In genomic region chr6:159540152-159540551, GRCh38 we compare ENCODE assay signal across 12 cellular contexts.
DNase-seq lines count a peak whose midpoint lies in the region; ATAC-seq and TF ChIP-seq lines count a peak whose summit lies in the region.
"Had no signal": no experiment of that assay in that cellular context is flagged by ENCODE, and none has a peak within 500 bp of the region (broad histone marks: within the 10 kb centered on the region; RNA-seq: fewer than 3 reads in every experiment).

No MANE protein-coding gene starts in this region.

- H3K36me3 ChIP-seq in upper lobe of left lung: no peaks in the 10 kb centered on the region

- 43 to 44% methylated on average over 12 of the region's 12 CpGs for WGBS in upper lobe of left lung, 2 donors

- intact Hi-C loops in activated CD4-positive, alpha-beta T cell treated with anti-CD3 and anti-CD28 coated beads for 36 hours (cut with DNase I, micrococcal nuclease): no loop called here

- H3K27ac ChIP-seq in upper lobe of left lung: no peak overlapping the region

- no peak overlapping the region for H3K27ac Mint-ChIP-seq in activated CD4-positive, alpha-beta T cell treated with anti-CD3 and anti-CD28 coated beads for 36 hours

- H3K4me3 Mint-ChIP-seq in activated CD4-positive, alpha-beta T cell treated with anti-CD3 and anti-CD28 coated beads for 36 hours: no peak overlapping the region

- TF ChIP-seq CTCF in retinal pigment epithelial cell (conservative IDR thresholded peaks at IDR 0.05; ENCODE audit: low read depth, low read length): peak; percentile 26
- TF ChIP-seq CTCF in upper lobe of left lung (IDR thresholded peaks at IDR 0.05): no peak

- H3K27me3 ChIP-seq in upper lobe of left lung: no peaks in the 10 kb centered on the region

- H3K36me3 Mint-ChIP-seq in activated CD4-positive, alpha-beta T cell treated with anti-CD3 and anti-CD28 coated beads for 36 hours (ENCODE audit: low read depth): no peaks in the 10 kb centered on the region

- ATAC-seq in activated CD4-positive, alpha-beta T cell treated with anti-CD3 and anti-CD28 coated beads for 36 hours: no peak
- no peak for ATAC-seq in upper lobe of left lung (ENCODE audit: low FRiP score in 2 of 2)

- peaks cover 6% of the 10 kb centered on the region for H3K27me3 Mint-ChIP-seq in activated CD4-positive, alpha-beta T cell treated with anti-CD3 and anti-CD28 coated beads for 36 hours

- no peaks in the 10 kb centered on the region for H3K4me1 ChIP-seq in upper lobe of left lung

- H3K4me3 ChIP-seq in retinal pigment epithelial cell (ENCODE audit: low read length) (no peak overlapping the region), upper lobe of left lung (no peak overlapping the region)

- no peaks in the 10 kb centered on the region for H3K9me3 Mint-ChIP-seq in activated CD4-positive, alpha-beta T cell treated with anti-CD3 and anti-CD28 coated beads for 36 hours (ENCODE audit: low read depth)

- TF ChIP-seq EP300 in upper lobe of left lung (IDR thresholded peaks at IDR 0.05): no peak

- H3K9me3 ChIP-seq in upper lobe of left lung: no peaks in the 10 kb centered on the region

- no peak for TF ChIP-seq POLR2A in upper lobe of left lung (IDR thresholded peaks at IDR 0.05)

- H3K4me1 Mint-ChIP-seq in activated CD4-positive, alpha-beta T cell treated with anti-CD3 and anti-CD28 coated beads for 36 hours: no peaks in the 10 kb centered on the region

- CTCF ChIA-PET in activated CD4-positive, alpha-beta T cell treated with anti-CD3 and anti-CD28 coated beads for 36 hours (lab: Charles Lee): interaction anchor here (0.6 to 1.1 kb wide), 5 partner anchors 15 to 622 kb away, joined by 3 to 5 read pairs (median 3); no protein-coding TSS in a partner anchor

- POLR2A ChIA-PET in activated CD4-positive, alpha-beta T cell treated with anti-CD3 and anti-CD28 coated beads for 36 hours (lab: Charles Lee): no interaction called here

- peak; percentile 8 for DNase-seq in activated CD4-positive, alpha-beta T cell treated with anti-CD3 and anti-CD28 coated beads for 36 hours
- DNase-seq in activated CD4-positive, alpha-beta T cell treated with anti-CD3 and anti-CD28 coated beads for 4 hours: no peak
- peak; percentile 7 for DNase-seq in NAMALWA (ENCODE audit: low spot score)
- DNase-seq in ecto neural progenitor cell (ENCODE audit: low spot score): peak; percentile 62
- no peak for DNase-seq in retinal pigment epithelial cell (ENCODE audit: low read depth)
- DNase-seq in NCI-H1694 (lab: John Stamatoyannopoulos, UW): no peak
- DNase-seq in GF-D8 (lab: John Stamatoyannopoulos, UW): no peak
- no peak for DNase-seq in upper lobe of left lung
- DNase-seq: effector memory CD4-positive, alpha-beta T cell; hypothalamus; NCI-H2171 treated with DMSO at 0.1 percent for 48 hours; stimulated activated CD4-positive, alpha-beta T cell treated with anti-CD3 and anti-CD28 coated beads, Interleukin-1b, Interleukin-23, amount 100 ng/mL, for 48 hours had no signal

Comparison
In these comparisons a context has a peak if more than half of its experiments do, and no peak if none do; other contexts are left out.
1. DNase-seq: peak in activated CD4-positive, alpha-beta T cell treated with anti-CD3 and anti-CD28 coated beads for 36 hours (single experiment), NAMALWA (single experiment) and ecto neural progenitor cell (single experiment); none in activated CD4-positive, alpha-beta T cell treated with anti-CD3 and anti-CD28 coated beads for 4 hours (0 of 2), retinal pigment epithelial cell (single experiment), NCI-H1694 (single experiment), GF-D8 (single experiment) and upper lobe of left lung (0 of 2).